Comparison of ENCODE assay signal across 8 cellular contexts in the genomic region with DNA sequence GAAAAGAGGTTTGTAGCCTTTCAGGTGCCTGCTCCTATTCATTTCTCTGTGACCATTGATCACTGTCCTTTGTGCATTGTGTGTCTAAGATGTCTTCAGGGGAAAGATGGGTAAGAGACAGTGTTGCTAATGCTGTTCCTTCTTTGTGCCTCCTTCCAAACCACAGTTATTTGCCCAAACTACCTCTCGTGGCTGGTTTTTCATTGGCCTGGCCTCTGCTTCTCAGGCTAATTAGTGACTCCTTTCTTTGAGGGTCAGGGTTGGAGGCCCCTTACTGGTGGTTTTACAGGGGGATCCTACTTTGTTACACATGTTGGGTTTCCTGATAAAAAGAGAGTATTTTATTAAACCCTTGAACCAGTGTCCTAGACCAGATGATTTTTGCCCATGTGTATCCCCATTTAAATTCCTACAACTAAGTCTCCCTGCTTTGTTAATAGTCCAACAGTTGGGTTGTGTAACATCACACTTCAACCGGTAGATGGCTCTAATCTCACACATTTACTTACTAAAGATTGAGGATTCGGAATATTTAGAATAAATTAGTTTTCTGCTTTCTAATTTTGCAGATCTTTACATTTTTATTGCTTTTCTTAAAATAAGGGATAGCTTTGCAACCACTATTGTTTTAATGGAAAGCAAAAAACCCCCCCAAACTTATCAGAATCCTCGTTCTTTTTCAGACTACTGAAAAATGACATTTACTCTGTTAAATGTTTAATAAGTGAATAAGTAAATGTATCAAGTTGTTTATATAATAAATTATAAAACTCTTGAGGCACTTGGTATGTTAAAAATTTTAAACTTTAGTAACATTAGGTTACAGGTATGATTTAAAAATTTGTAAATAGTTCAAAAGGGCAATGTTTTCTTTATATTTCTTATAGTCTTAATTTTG. TPM values are rescaled to one million over a fixed set of nuclear protein-coding genes. Genes with fewer than 3 reads are reported as not detected.
DNase-seq lines count a peak whose midpoint lies in the region; ATAC-seq and TF ChIP-seq lines count a peak whose summit lies in the region.

No MANE protein-coding gene starts in this region.

- H3K9me3 ChIP-seq in iPS-18a (ENCODE audit: control insufficient read depth, low read depth, low read length) (no peaks in the 10 kb centered on the region), skeletal muscle tissue (ENCODE audit: control insufficient read depth in 3 of 3, low read length in 3 of 3) (no peaks in the 10 kb centered on the region)

- no peaks in the 10 kb centered on the region for H3K27me3 ChIP-seq in iPS-18a (ENCODE audit: control insufficient read depth, insufficient read depth, low read length)
- H3K27me3 ChIP-seq in skeletal muscle tissue (ENCODE audit: control insufficient read depth in 3 of 3, insufficient read depth in 3 of 3, low read length in 3 of 3): no peaks in the 10 kb centered on the region

- no peaks in the 10 kb centered on the region for H3K27me3 Mint-ChIP-seq in activated naive CD8-positive, alpha-beta T cell treated with anti-CD3 and anti-CD28 coated beads, Interleukin-2, amount 50 U/mL, for 24 hours

- peak overlapping the region; percentile 83 for H3K4me3 ChIP-seq in GM12865 (ENCODE audit: low read depth, low read length)
- peak overlapping the region; percentile 89 for H3K4me3 ChIP-seq in iPS-18a (ENCODE audit: low read length)
- H3K4me3 ChIP-seq in skeletal muscle tissue (ENCODE audit: low read length in 3 of 3): peak overlapping the region; percentile 82 to 99 (median 96)

- H3K36me3 Mint-ChIP-seq in activated naive CD8-positive, alpha-beta T cell treated with anti-CD3 and anti-CD28 coated beads, Interleukin-2, amount 50 U/mL, for 24 hours (ENCODE audit: low read depth): peaks cover 43% of the 10 kb centered on the region

- no peak for ATAC-seq in activated naive CD8-positive, alpha-beta T cell treated with anti-CD3 and anti-CD28 coated beads, Interleukin-2, amount 50 U/mL, for 24 hours
- ATAC-seq in HG02623 (IDR thresholded peaks at IDR 0.05; ENCODE audit: unreplicated experiment) (no peak), HG02642 (IDR thresholded peaks at IDR 0.05; ENCODE audit: poor library complexity, unreplicated experiment) (no peak)

- H3K36me3 ChIP-seq in iPS-18a (ENCODE audit: control insufficient read depth, low read depth, low read length): peaks cover 18% of the 10 kb centered on the region
- H3K36me3 ChIP-seq in skeletal muscle tissue (ENCODE audit: control insufficient read depth in 3 of 3, insufficient read depth in 3 of 3, low read length in 3 of 3): peaks cover 0 to 3% (median 0%) of the 10 kb centered on the region in 3 donors

- peak overlapping the region; percentile 24 for H3K9ac ChIP-seq in iPS-18a (ENCODE audit: low read length)
- peak overlapping the region; percentile 80 to 86 (median 83) for H3K9ac ChIP-seq in skeletal muscle tissue (ENCODE audit: low read depth in 1 of 3, low read length in 3 of 3)

- no peak overlapping the region for H3K27ac ChIP-seq in iPS-18a (ENCODE audit: low read length)
- no peak overlapping the region for H3K27ac ChIP-seq in skeletal muscle tissue (ENCODE audit: low read depth, low read length)

- H3K27ac Mint-ChIP-seq in activated naive CD8-positive, alpha-beta T cell treated with anti-CD3 and anti-CD28 coated beads, Interleukin-2, amount 50 U/mL, for 24 hours: no peak overlapping the region

- H3K4me1 ChIP-seq in iPS-18a (ENCODE audit: control insufficient read depth, low read depth, low read length) (peaks cover 15% of the 10 kb centered on the region), skeletal muscle tissue (ENCODE audit: control insufficient read depth in 3 of 3, insufficient read depth in 3 of 3, low read length in 3 of 3) (peaks cover 29 to 38% (median 32%) of the 10 kb centered on the region in 3 donors)

- DNase-seq in AG09319 (ENCODE audit: extremely low read depth, low read depth) (no peak), GM12865 (ENCODE audit: low read depth) (peak; percentile 50), NCI-H2196 (lab: John Stamatoyannopoulos, UW; ENCODE audit: unreplicated experiment) (peak; percentile 32)
- DNase-seq in activated naive CD8-positive, alpha-beta T cell treated with anti-CD3 and anti-CD28 coated beads, Interleukin-2, amount 50 U/mL, for 24 hours: no peak

- TF ChIP-seq CTCF in AG09319 (IDR thresholded peaks at IDR 0.05; ENCODE audit: low read depth, low read length): peak; percentile 67
- peak; percentile 58 for TF ChIP-seq CTCF in GM12865 (IDR thresholded peaks at IDR 0.05; ENCODE audit: insufficient read depth, low read depth, low read length, missing control alignments)

- peak overlapping the region; percentile 86 for H3K4me3 Mint-ChIP-seq in activated naive CD8-positive, alpha-beta T cell treated with anti-CD3 and anti-CD28 coated beads, Interleukin-2, amount 50 U/mL, for 24 hours

- H3K4me1 Mint-ChIP-seq in activated naive CD8-positive, alpha-beta T cell treated with anti-CD3 and anti-CD28 coated beads, Interleukin-2, amount 50 U/mL, for 24 hours: peaks cover 46% of the 10 kb centered on the region

- H3K9me3 Mint-ChIP-seq in activated naive CD8-positive, alpha-beta T cell treated with anti-CD3 and anti-CD28 coated beads, Interleukin-2, amount 50 U/mL, for 24 hours: no peaks in the 10 kb centered on the region

RNA-seq across cellular contexts. Expression of a gene that starts 2.4 kb away (rescaled TPM):
- total RNA-seq in skeletal muscle tissue: 4.2 TPM

RNA-seq across cellular contexts. Expression of a gene that starts 32.2 kb away (rescaled TPM):
- total RNA-seq in skeletal muscle tissue: 14.1 TPM

Comparison
In these comparisons a context has a peak if more than half of its experiments do, and no peak if none do; other contexts are left out.
1. DNase-seq: peak in GM12865 (single experiment) and NCI-H2196 (single experiment); none in AG09319 (single experiment) and activated naive CD8-positive, alpha-beta T cell treated with anti-CD3 and anti-CD28 coated beads, Interleukin-2, amount 50 U/mL, for 24 hours (single experiment).
2. Peak in every context shown above with its lines, with median percentiles within 50 percentile points of each other: H3K4me3 ChIP-seq.